In the genomic region with DNA sequence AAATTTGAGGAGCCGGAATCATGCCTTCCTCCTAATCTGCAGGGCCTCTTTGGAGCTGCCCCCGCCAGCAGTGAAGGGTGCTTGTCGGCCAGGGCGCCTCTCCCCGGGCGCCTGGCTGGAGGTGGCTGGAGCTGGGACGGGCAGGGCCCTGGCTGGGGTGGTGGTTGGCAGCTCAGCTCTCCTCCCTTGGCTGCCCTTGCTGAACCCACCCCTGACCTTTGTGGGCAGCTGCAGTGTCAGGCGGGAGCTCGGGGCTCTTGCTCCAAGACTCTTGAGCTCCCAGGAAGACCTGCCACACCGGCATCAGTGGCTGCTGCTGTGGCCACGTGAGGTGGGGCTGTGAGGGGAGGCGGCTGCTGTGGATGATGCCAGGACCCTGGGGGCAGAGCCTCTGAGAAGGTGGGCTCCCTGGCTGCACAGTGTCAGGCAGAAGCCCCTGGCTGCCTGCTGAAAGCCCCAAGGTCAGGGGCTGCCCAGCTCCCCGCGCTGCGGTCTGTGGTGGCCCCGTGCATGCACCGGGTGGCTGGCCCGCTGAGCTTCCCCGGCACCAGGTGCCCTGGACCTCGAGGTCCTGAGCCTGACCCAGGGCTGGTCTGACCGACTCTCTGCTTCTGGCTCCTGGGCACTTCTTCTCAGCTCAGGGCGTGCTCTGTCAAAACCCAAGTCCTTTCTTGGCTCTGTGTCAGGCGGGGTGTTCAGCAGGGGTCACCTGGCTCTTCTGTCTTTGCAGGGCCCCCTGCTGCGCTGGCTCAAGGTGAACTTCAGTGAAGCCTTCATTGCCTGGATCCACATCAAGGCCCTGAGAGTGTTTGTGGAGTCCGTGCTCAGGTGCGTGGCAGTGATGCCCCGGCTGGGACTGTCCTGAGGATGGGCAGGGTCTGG, we compare ENCODE assay signal across 4 cellular contexts.
A peak's percentile ranks its signal among the peaks of the same experiment; 100 is the strongest.
TF ChIP-seq lines count a peak whose summit lies in the region.

No MANE protein-coding gene starts in this region.

TF ChIP-seq in SK-N-SH, 30 proteins besides CTCF, POLR2A, EP300 and RAD21 (continues in another document):
- TF ChIP-seq, protein P1, sequence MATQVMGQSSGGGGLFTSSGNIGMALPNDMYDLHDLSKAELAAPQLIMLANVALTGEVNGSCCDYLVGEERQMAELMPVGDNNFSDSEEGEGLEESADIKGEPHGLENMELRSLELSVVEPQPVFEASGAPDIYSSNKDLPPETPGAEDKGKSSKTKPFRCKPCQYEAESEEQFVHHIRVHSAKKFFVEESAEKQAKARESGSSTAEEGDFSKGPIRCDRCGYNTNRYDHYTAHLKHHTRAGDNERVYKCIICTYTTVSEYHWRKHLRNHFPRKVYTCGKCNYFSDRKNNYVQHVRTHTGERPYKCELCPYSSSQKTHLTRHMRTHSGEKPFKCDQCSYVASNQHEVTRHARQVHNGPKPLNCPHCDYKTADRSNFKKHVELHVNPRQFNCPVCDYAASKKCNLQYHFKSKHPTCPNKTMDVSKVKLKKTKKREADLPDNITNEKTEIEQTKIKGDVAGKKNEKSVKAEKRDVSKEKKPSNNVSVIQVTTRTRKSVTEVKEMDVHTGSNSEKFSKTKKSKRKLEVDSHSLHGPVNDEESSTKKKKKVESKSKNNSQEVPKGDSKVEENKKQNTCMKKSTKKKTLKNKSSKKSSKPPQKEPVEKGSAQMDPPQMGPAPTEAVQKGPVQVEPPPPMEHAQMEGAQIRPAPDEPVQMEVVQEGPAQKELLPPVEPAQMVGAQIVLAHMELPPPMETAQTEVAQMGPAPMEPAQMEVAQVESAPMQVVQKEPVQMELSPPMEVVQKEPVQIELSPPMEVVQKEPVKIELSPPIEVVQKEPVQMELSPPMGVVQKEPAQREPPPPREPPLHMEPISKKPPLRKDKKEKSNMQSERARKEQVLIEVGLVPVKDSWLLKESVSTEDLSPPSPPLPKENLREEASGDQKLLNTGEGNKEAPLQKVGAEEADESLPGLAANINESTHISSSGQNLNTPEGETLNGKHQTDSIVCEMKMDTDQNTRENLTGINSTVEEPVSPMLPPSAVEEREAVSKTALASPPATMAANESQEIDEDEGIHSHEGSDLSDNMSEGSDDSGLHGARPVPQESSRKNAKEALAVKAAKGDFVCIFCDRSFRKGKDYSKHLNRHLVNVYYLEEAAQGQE (IDR thresholded peaks at IDR 0.05; ENCODE audit: low read depth, low read length): no peak
- TF ChIP-seq, protein P2, sequence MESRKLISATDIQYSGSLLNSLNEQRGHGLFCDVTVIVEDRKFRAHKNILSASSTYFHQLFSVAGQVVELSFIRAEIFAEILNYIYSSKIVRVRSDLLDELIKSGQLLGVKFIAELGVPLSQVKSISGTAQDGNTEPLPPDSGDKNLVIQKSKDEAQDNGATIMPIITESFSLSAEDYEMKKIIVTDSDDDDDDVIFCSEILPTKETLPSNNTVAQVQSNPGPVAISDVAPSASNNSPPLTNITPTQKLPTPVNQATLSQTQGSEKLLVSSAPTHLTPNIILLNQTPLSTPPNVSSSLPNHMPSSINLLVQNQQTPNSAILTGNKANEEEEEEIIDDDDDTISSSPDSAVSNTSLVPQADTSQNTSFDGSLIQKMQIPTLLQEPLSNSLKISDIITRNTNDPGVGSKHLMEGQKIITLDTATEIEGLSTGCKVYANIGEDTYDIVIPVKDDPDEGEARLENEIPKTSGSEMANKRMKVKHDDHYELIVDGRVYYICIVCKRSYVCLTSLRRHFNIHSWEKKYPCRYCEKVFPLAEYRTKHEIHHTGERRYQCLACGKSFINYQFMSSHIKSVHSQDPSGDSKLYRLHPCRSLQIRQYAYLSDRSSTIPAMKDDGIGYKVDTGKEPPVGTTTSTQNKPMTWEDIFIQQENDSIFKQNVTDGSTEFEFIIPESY (IDR thresholded peaks at IDR 0.05; ENCODE audit: borderline replicate concordance, low read depth): no peak
- TF ChIP-seq GABPA (IDR thresholded peaks at IDR 0.05; ENCODE audit: low read depth) (no peak), GATA2 (CRISPR knock-in tag; IDR thresholded peaks at IDR 0.05) (no peak), FOXJ3 (CRISPR knock-in tag; IDR thresholded peaks at IDR 0.05) (no peak), EZH2phosphoT487 (IDR thresholded peaks at IDR 0.05; ENCODE audit: borderline replicate concordance, low read depth) (no peak), ELF1 (IDR thresholded peaks at IDR 0.05) (no peak)

TF ChIP-seq in SK-N-SH treated with all-trans-retinoic acid at 6 μM for 48 hours, 23 proteins besides CTCF, POLR2A, EP300 and RAD21 (continues in another document):
- TF ChIP-seq CSDC2 (CRISPR knock-in tag; IDR thresholded peaks at IDR 0.05) (no peak), ZFP30 (CRISPR knock-in tag; IDR thresholded peaks at IDR 0.05) (no peak), ISL1 (CRISPR knock-in tag; IDR thresholded peaks at IDR 0.05) (no peak), PPARA (CRISPR knock-in tag; IDR thresholded peaks at IDR 0.05; ENCODE audit: borderline replicate concordance) (no peak), ZNF8 (CRISPR knock-in tag; IDR thresholded peaks at IDR 0.05) (no peak), OSR1 (CRISPR knock-in tag; IDR thresholded peaks at IDR 0.05) (no peak), TOX (CRISPR knock-in tag; IDR thresholded peaks at IDR 0.05; ENCODE audit: borderline replicate concordance) (no peak), ZC3H10 (CRISPR knock-in tag; IDR thresholded peaks at IDR 0.05) (no peak), GLIS3 (CRISPR knock-in tag; IDR thresholded peaks at IDR 0.05) (no peak), ARNTL (CRISPR knock-in tag; IDR thresholded peaks at IDR 0.05; ENCODE audit: borderline replicate concordance, low read depth) (no peak)
- TF ChIP-seq, protein P3, sequence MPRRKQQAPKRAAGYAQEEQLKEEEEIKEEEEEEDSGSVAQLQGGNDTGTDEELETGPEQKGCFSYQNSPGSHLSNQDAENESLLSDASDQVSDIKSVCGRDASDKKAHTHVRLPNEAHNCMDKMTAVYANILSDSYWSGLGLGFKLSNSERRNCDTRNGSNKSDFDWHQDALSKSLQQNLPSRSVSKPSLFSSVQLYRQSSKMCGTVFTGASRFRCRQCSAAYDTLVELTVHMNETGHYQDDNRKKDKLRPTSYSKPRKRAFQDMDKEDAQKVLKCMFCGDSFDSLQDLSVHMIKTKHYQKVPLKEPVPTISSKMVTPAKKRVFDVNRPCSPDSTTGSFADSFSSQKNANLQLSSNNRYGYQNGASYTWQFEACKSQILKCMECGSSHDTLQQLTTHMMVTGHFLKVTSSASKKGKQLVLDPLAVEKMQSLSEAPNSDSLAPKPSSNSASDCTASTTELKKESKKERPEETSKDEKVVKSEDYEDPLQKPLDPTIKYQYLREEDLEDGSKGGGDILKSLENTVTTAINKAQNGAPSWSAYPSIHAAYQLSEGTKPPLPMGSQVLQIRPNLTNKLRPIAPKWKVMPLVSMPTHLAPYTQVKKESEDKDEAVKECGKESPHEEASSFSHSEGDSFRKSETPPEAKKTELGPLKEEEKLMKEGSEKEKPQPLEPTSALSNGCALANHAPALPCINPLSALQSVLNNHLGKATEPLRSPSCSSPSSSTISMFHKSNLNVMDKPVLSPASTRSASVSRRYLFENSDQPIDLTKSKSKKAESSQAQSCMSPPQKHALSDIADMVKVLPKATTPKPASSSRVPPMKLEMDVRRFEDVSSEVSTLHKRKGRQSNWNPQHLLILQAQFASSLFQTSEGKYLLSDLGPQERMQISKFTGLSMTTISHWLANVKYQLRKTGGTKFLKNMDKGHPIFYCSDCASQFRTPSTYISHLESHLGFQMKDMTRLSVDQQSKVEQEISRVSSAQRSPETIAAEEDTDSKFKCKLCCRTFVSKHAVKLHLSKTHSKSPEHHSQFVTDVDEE (CRISPR knock-in tag; IDR thresholded peaks at IDR 0.05): no peak

TF ChIP-seq in H1, 55 proteins besides CTCF, POLR2A, EP300 and RAD21:
- TF ChIP-seq POLR2AphosphoS5 (IDR thresholded peaks at IDR 0.05; ENCODE audit: low read depth, low read length): no peak
TF ChIP-seq in H1: peak in this region for 0.

TF ChIP-seq in HepG2, 621 proteins besides CTCF, POLR2A, EP300 and RAD21:
- TF ChIP-seq ZC3H13 (CRISPR knock-in tag; IDR thresholded peaks at IDR 0.05): 0 out of 2 replicates have a peak, but pooled peaks have one; percentile 52
- peak; percentile 13 for TF ChIP-seq AGO1 (IDR thresholded peaks at IDR 0.05; ENCODE audit: low read depth, low read length, poor library complexity, severe bottlenecking)
- 0 out of 2 replicates have a peak, but pooled peaks have one; percentile 20 for TF ChIP-seq NRL (CRISPR knock-in tag; IDR thresholded peaks at IDR 0.05; ENCODE audit: borderline replicate concordance)
- TF ChIP-seq ZMYM4 (CRISPR knock-in tag; IDR thresholded peaks at IDR 0.05): no peak
- TF ChIP-seq AGO2 (optimal IDR thresholded peaks at IDR 0.05; ENCODE audit: low read depth, low read length): peak; percentile 91
